ENCODE assay signal across 1 cellular context in the genomic region with DNA sequence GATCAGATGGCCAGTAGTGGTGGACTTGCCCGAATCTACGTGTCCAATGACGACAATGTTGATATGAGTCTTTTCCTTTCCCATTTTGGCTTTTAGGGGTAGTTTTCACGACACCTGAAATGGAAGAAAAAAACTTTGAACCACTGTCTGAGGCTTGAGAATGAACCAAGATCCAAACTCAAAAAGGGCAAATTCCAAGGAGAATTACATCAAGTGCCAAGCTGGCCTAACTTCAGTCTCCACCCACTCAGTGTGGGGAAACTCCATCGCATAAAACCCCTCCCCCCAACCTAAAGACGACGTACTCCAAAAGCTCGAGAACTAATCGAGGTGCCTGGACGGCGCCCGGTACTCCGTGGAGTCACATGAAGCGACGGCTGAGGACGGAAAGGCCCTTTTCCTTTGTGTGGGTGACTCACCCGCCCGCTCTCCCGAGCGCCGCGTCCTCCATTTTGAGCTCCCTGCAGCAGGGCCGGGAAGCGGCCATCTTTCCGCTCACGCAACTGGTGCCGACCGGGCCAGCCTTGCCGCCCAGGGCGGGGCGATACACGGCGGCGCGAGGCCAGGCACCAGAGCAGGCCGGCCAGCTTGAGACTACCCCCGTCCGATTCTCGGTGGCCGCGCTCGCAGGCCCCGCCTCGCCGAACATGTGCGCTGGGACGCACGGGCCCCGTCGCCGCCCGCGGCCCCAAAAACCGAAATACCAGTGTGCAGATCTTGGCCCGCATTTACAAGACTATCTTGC.
A peak's percentile ranks its signal among the peaks of the same experiment; 100 is the strongest.
TF ChIP-seq lines count a peak whose summit lies in the region.

No MANE protein-coding gene starts in this region.

TF ChIP-seq in HepG2, 621 proteins besides CTCF, POLR2A, EP300 and RAD21 (continued from another document and continues in another):
- TF ChIP-seq, protein P1, sequence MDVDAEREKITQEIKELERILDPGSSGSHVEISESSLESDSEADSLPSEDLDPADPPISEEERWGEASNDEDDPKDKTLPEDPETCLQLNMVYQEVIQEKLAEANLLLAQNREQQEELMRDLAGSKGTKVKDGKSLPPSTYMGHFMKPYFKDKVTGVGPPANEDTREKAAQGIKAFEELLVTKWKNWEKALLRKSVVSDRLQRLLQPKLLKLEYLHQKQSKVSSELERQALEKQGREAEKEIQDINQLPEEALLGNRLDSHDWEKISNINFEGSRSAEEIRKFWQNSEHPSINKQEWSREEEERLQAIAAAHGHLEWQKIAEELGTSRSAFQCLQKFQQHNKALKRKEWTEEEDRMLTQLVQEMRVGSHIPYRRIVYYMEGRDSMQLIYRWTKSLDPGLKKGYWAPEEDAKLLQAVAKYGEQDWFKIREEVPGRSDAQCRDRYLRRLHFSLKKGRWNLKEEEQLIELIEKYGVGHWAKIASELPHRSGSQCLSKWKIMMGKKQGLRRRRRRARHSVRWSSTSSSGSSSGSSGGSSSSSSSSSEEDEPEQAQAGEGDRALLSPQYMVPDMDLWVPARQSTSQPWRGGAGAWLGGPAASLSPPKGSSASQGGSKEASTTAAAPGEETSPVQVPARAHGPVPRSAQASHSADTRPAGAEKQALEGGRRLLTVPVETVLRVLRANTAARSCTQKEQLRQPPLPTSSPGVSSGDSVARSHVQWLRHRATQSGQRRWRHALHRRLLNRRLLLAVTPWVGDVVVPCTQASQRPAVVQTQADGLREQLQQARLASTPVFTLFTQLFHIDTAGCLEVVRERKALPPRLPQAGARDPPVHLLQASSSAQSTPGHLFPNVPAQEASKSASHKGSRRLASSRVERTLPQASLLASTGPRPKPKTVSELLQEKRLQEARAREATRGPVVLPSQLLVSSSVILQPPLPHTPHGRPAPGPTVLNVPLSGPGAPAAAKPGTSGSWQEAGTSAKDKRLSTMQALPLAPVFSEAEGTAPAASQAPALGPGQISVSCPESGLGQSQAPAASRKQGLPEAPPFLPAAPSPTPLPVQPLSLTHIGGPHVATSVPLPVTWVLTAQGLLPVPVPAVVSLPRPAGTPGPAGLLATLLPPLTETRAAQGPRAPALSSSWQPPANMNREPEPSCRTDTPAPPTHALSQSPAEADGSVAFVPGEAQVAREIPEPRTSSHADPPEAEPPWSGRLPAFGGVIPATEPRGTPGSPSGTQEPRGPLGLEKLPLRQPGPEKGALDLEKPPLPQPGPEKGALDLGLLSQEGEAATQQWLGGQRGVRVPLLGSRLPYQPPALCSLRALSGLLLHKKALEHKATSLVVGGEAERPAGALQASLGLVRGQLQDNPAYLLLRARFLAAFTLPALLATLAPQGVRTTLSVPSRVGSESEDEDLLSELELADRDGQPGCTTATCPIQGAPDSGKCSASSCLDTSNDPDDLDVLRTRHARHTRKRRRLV (CRISPR knock-in tag; IDR thresholded peaks at IDR 0.05), result no peak
- no peak for TF ChIP-seq PHF5A (CRISPR knock-in tag; IDR thresholded peaks at IDR 0.05; ENCODE audit: low read depth, unreplicated experiment)
- no peak for TF ChIP-seq DNMT1 (CRISPR knock-in tag; IDR thresholded peaks at IDR 0.05)
- TF ChIP-seq, protein P2, sequence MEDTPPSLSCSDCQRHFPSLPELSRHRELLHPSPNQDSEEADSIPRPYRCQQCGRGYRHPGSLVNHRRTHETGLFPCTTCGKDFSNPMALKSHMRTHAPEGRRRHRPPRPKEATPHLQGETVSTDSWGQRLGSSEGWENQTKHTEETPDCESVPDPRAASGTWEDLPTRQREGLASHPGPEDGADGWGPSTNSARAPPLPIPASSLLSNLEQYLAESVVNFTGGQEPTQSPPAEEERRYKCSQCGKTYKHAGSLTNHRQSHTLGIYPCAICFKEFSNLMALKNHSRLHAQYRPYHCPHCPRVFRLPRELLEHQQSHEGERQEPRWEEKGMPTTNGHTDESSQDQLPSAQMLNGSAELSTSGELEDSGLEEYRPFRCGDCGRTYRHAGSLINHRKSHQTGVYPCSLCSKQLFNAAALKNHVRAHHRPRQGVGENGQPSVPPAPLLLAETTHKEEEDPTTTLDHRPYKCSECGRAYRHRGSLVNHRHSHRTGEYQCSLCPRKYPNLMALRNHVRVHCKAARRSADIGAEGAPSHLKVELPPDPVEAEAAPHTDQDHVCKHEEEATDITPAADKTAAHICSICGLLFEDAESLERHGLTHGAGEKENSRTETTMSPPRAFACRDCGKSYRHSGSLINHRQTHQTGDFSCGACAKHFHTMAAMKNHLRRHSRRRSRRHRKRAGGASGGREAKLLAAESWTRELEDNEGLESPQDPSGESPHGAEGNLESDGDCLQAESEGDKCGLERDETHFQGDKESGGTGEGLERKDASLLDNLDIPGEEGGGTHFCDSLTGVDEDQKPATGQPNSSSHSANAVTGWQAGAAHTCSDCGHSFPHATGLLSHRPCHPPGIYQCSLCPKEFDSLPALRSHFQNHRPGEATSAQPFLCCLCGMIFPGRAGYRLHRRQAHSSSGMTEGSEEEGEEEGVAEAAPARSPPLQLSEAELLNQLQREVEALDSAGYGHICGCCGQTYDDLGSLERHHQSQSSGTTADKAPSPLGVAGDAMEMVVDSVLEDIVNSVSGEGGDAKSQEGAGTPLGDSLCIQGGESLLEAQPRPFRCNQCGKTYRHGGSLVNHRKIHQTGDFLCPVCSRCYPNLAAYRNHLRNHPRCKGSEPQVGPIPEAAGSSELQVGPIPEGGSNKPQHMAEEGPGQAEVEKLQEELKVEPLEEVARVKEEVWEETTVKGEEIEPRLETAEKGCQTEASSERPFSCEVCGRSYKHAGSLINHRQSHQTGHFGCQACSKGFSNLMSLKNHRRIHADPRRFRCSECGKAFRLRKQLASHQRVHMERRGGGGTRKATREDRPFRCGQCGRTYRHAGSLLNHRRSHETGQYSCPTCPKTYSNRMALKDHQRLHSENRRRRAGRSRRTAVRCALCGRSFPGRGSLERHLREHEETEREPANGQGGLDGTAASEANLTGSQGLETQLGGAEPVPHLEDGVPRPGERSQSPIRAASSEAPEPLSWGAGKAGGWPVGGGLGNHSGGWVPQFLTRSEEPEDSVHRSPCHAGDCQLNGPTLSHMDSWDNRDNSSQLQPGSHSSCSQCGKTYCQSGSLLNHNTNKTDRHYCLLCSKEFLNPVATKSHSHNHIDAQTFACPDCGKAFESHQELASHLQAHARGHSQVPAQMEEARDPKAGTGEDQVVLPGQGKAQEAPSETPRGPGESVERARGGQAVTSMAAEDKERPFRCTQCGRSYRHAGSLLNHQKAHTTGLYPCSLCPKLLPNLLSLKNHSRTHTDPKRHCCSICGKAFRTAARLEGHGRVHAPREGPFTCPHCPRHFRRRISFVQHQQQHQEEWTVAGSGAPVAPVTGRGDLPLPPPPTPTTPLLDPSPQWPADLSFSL (CRISPR knock-in tag; IDR thresholded peaks at IDR 0.05), result no peak
- no peak; the same call in 1 of the 2 replicates for TF ChIP-seq ZNF333 (CRISPR knock-in tag; IDR thresholded peaks at IDR 0.05; ENCODE audit: borderline replicate concordance)
- TF ChIP-seq AGO1 (IDR thresholded peaks at IDR 0.05; ENCODE audit: low read depth, low read length, poor library complexity, severe bottlenecking), result no peak
- TF ChIP-seq, protein P3, sequence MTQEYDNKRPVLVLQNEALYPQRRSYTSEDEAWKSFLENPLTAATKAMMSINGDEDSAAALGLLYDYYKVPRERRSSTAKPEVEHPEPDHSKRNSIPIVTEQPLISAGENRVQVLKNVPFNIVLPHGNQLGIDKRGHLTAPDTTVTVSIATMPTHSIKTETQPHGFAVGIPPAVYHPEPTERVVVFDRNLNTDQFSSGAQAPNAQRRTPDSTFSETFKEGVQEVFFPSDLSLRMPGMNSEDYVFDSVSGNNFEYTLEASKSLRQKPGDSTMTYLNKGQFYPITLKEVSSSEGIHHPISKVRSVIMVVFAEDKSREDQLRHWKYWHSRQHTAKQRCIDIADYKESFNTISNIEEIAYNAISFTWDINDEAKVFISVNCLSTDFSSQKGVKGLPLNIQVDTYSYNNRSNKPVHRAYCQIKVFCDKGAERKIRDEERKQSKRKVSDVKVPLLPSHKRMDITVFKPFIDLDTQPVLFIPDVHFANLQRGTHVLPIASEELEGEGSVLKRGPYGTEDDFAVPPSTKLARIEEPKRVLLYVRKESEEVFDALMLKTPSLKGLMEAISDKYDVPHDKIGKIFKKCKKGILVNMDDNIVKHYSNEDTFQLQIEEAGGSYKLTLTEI (CRISPR knock-in tag; conservative IDR thresholded peaks at IDR 0.05), result no peak
- no peak for TF ChIP-seq SAFB2 (CRISPR knock-in tag; IDR thresholded peaks at IDR 0.05; ENCODE audit: borderline replicate concordance, low read depth)
- TF ChIP-seq, protein P4, sequence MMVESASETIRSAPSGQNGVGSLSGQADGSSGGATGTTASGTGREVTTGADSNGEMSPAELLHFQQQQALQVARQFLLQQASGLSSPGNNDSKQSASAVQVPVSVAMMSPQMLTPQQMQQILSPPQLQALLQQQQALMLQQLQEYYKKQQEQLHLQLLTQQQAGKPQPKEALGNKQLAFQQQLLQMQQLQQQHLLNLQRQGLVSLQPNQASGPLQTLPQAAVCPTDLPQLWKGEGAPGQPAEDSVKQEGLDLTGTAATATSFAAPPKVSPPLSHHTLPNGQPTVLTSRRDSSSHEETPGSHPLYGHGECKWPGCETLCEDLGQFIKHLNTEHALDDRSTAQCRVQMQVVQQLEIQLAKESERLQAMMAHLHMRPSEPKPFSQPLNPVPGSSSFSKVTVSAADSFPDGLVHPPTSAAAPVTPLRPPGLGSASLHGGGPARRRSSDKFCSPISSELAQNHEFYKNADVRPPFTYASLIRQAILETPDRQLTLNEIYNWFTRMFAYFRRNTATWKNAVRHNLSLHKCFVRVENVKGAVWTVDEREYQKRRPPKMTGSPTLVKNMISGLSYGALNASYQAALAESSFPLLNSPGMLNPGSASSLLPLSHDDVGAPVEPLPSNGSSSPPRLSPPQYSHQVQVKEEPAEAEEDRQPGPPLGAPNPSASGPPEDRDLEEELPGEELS (CRISPR knock-in tag; IDR thresholded peaks at IDR 0.05), result no peak; the same call in 1 of the 2 replicates
- TF ChIP-seq, protein P5, sequence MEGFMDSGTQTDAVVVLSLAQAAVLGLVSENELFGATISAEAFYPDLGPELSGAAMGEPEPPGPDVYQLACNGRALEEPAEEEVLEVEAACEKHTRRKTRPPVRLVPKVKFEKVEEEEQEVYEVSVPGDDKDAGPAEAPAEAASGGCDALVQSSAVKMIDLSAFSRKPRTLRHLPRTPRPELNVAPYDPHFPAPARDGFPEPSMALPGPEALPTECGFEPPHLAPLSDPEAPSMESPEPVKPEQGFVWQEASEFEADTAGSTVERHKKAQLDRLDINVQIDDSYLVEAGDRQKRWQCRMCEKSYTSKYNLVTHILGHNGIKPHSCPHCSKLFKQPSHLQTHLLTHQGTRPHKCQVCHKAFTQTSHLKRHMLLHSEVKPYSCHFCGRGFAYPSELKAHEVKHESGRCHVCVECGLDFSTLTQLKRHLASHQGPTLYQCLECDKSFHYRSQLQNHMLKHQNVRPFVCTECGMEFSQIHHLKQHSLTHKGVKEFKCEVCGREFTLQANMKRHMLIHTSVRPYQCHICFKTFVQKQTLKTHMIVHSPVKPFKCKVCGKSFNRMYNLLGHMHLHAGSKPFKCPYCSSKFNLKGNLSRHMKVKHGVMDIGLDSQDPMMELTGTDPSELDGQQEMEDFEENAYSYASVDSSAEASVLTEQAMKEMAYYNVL (CRISPR knock-in tag; IDR thresholded peaks at IDR 0.05; ENCODE audit: borderline replicate concordance), result no peak
- TF ChIP-seq CREM (IDR thresholded peaks at IDR 0.05), result no peak
- TF ChIP-seq CREM (CRISPR knock-in tag; IDR thresholded peaks at IDR 0.05), result no peak
- TF ChIP-seq ZMAT3 (CRISPR knock-in tag; conservative IDR thresholded peaks at IDR 0.05), result no peak
- TF ChIP-seq ZNF615 (CRISPR knock-in tag; IDR thresholded peaks at IDR 0.05; ENCODE audit: borderline replicate concordance), result no peak
- TF ChIP-seq ZNF558 (CRISPR knock-in tag; IDR thresholded peaks at IDR 0.05; ENCODE audit: borderline replicate concordance), result no peak; the same call in 1 of the 2 replicates
- TF ChIP-seq ZFAT (CRISPR knock-in tag; conservative IDR thresholded peaks at IDR 0.05), result peak; percentile 79; the same call in 1 of the 2 replicates
- TF ChIP-seq ZSCAN20 (CRISPR knock-in tag; IDR thresholded peaks at IDR 0.05; ENCODE audit: borderline replicate concordance), result 0 out of 2 replicates have a peak, but pooled peaks have one; percentile 22
- peak; percentile 79 for TF ChIP-seq ASH2L (IDR thresholded peaks at IDR 0.05; ENCODE audit: insufficient read length, low read depth, low read length)
- TF ChIP-seq, protein P6, sequence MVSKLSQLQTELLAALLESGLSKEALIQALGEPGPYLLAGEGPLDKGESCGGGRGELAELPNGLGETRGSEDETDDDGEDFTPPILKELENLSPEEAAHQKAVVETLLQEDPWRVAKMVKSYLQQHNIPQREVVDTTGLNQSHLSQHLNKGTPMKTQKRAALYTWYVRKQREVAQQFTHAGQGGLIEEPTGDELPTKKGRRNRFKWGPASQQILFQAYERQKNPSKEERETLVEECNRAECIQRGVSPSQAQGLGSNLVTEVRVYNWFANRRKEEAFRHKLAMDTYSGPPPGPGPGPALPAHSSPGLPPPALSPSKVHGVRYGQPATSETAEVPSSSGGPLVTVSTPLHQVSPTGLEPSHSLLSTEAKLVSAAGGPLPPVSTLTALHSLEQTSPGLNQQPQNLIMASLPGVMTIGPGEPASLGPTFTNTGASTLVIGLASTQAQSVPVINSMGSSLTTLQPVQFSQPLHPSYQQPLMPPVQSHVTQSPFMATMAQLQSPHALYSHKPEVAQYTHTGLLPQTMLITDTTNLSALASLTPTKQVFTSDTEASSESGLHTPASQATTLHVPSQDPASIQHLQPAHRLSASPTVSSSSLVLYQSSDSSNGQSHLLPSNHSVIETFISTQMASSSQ (IDR thresholded peaks at IDR 0.05; ENCODE audit: low read depth), result no peak
- TF ChIP-seq, protein P6 (CRISPR knock-in tag; IDR thresholded peaks at IDR 0.05; ENCODE audit: borderline replicate concordance), result no peak
- no peak for TF ChIP-seq PHF8 (CRISPR knock-in tag; IDR thresholded peaks at IDR 0.05)
- TF ChIP-seq ZNF557 (CRISPR knock-in tag; IDR thresholded peaks at IDR 0.05), result no peak; the same call in 1 of the 2 replicates
- no peak for TF ChIP-seq ZNF383 (CRISPR knock-in tag; IDR thresholded peaks at IDR 0.05; ENCODE audit: borderline replicate concordance)
- no peak for TF ChIP-seq MEIS2 (CRISPR knock-in tag; IDR thresholded peaks at IDR 0.05)
- TF ChIP-seq KLF9 (CRISPR knock-in tag; IDR thresholded peaks at IDR 0.05; ENCODE audit: low read depth), result no peak
